ENCODE assay signal across 11 cellular contexts in genomic region chr4:23789765-23790164, GRCh38.
DNase-seq lines count a peak whose midpoint lies in the region; ATAC-seq and TF ChIP-seq lines count a peak whose summit lies in the region.
"Had no signal": no experiment of that assay in that cellular context is flagged by ENCODE, and none has a peak within 500 bp of the region (broad histone marks: within the 10 kb centered on the region; RNA-seq: fewer than 3 reads in every experiment).

No MANE protein-coding gene starts in this region.

- H3K4me1 ChIP-seq in PC-9 (replicated peaks; ENCODE audit: insufficient read depth) (no peaks in the 10 kb centered on the region; the same call in 1 of the 2 replicates), neuronal stem cell (ENCODE audit: control insufficient read depth in 2 of 2, insufficient read depth in 1 of 2, low read depth in 1 of 2, low read length in 2 of 2) (no peaks in the 10 kb centered on the region)
- H3K4me1 ChIP-seq: colonic mucosa had no signal

- no peak overlapping the region for H2BK15ac ChIP-seq in neuronal stem cell (ENCODE audit: low read length)

- 0 out of 2 replicates have a peak overlapping the region, but pooled peaks have one; percentile 16 for H3K4me2 ChIP-seq in PC-9
- no peak overlapping the region for H3K4me2 ChIP-seq in neuronal stem cell (ENCODE audit: insufficient read depth, low read length, poor library complexity, severe bottlenecking)

- H3K4me3 ChIP-seq in AG09309 (ENCODE audit: control insufficient read depth, low read depth, low read length) (no peak overlapping the region), PC-9 (no peak overlapping the region), neuronal stem cell (ENCODE audit: low read length in 2 of 2) (no peak overlapping the region)
- H3K4me3 ChIP-seq: colonic mucosa had no signal

- POLR2A ChIA-PET in PC-9 (lab: Charles Lee; ENCODE audit: unreplicated experiment), result no interaction called here

- H4K8ac ChIP-seq in neuronal stem cell (ENCODE audit: low read depth, low read length), result no peak overlapping the region

- intact Hi-C loops in PC-9 (cut with micrococcal nuclease; ENCODE audit: unreplicated experiment), result no loop called here
- intact Hi-C loops in Right ventricle myocardium inferior (cut with DNase I), result no loop called here

- no peak overlapping the region for H3K18ac ChIP-seq in neuronal stem cell (ENCODE audit: low read length)

- H3K79me1 ChIP-seq in neuronal stem cell (ENCODE audit: low read depth, low read length), result no peaks in the 10 kb centered on the region

- no peaks in the 10 kb centered on the region for H3K27me3 ChIP-seq in PC-9 (ENCODE audit: insufficient read depth, low read depth)
- H3K27me3 ChIP-seq in neuronal stem cell (ENCODE audit: control insufficient read depth in 3 of 3, insufficient read depth in 3 of 3, low read depth in 1 of 3, low read length in 3 of 3), result no peaks in the 10 kb centered on the region
- H3K27me3 ChIP-seq: colonic mucosa had no signal

- H3K9ac ChIP-seq in neuronal stem cell (ENCODE audit: low read depth, low read length, poor library complexity), result no peak overlapping the region

- no peak for TF ChIP-seq CTCF in AG09309 (IDR thresholded peaks at IDR 0.05; ENCODE audit: control insufficient read depth, insufficient read depth, low read depth, low read length, missing control alignments)
- no peak for TF ChIP-seq CTCF in PC-9 (conservative IDR thresholded peaks at IDR 0.05)

- no peak overlapping the region for H3K23ac ChIP-seq in neuronal stem cell (ENCODE audit: low read depth, low read length, poor library complexity)

- CTCF ChIA-PET in PC-9 (lab: Charles Lee), result no interaction called here

- no TSS peak for BruUV-seq in PC-9 (replicated peaks; lab: Mats Ljungman, UMichigan)

- H3F3A ChIP-seq in PC-9 (ENCODE audit: insufficient read depth, low read depth), result no peaks in the 10 kb centered on the region

- H3K9me3 ChIP-seq in PC-9 (ENCODE audit: insufficient read depth, low read depth) (no peaks in the 10 kb centered on the region), neuronal stem cell (replicated peaks in 1 of 2; ENCODE audit: control insufficient read depth in 2 of 2, insufficient read depth in 1 of 2, low read depth in 1 of 2, low read length in 2 of 2) (no peaks in the 10 kb centered on the region)
- H3K9me3 ChIP-seq: colonic mucosa had no signal

- no peaks in the 10 kb centered on the region for H3K79me2 ChIP-seq in PC-9 (ENCODE audit: low read depth)

- peak; percentile 1 for DNase-seq in AG09309 (ENCODE audit: low read depth)
- DNase-seq in PC-9, result peak; percentile 35 to 47
- peak; percentile 62 for DNase-seq in Right ventricle myocardium inferior (ENCODE audit: missing footprints)
- DNase-seq in neuronal stem cell (ENCODE audit: low spot score), result no peak
- no peak for DNase-seq in DMS53 treated with DMSO at 0.1 percent for 48 hours (lab: John Stamatoyannopoulos, UW; ENCODE audit: unreplicated experiment)
- DNase-seq in GM19238 (ENCODE audit: insufficient read length, low spot score), result no peak
- DNase-seq: colonic mucosa, NCI-H2081, WERI-Rb-1 had no signal

- H3K36me3 ChIP-seq in PC-9 (ENCODE audit: low read depth) (no peaks in the 10 kb centered on the region), neuronal stem cell (replicated peaks in 1 of 2; ENCODE audit: control insufficient read depth in 2 of 2, insufficient read depth in 2 of 2, low read length in 2 of 2) (no peaks in the 10 kb centered on the region)
- H3K36me3 ChIP-seq: colonic mucosa, WERI-Rb-1 had no signal

- no peak overlapping the region for H3K14ac ChIP-seq in neuronal stem cell (ENCODE audit: low read length)

- H4K91ac ChIP-seq in neuronal stem cell (ENCODE audit: low read depth, low read length, poor library complexity), result no peak overlapping the region

- H3K27ac ChIP-seq in PC-9 (peak overlapping the region; percentile 63; the same call in 1 of the 2 replicates), neuronal stem cell (replicated peaks; ENCODE audit: low read length) (no peak overlapping the region)
- H3K27ac ChIP-seq: colonic mucosa, WERI-Rb-1 had no signal

- WGBS in neuronal stem cell (ENCODE audit: extremely low coverage in 2 of 2, insufficient read length in 2 of 2, insufficient replicate concordance in 1 of 2), 2 donors, result no CpG with 5 or more reads among the region's 5 CpGs

- no peaks in the 10 kb centered on the region for H3K9me2 ChIP-seq in PC-9 (ENCODE audit: insufficient read depth)

- H2BK12ac ChIP-seq in neuronal stem cell (ENCODE audit: low read length), result no peak overlapping the region

- H2AK5ac ChIP-seq in neuronal stem cell (ENCODE audit: low read depth, low read length), result no peak overlapping the region

- no peak overlapping the region for H3K4ac ChIP-seq in neuronal stem cell (ENCODE audit: low read length)

- peak; percentile 65 for ATAC-seq in Right ventricle myocardium inferior
- no peak for ATAC-seq in HG03135 (IDR thresholded peaks at IDR 0.05; ENCODE audit: unreplicated experiment)
- ATAC-seq in GM18519 (IDR thresholded peaks at IDR 0.05; ENCODE audit: low FRiP score, unreplicated experiment), result no peak

- no peaks in the 10 kb centered on the region for H4K20me1 ChIP-seq in PC-9 (ENCODE audit: insufficient read depth)

- H2AFZ ChIP-seq in PC-9 (no peak overlapping the region), neuronal stem cell (ENCODE audit: low read length) (peak overlapping the region; percentile 55)

- H2BK5ac ChIP-seq in neuronal stem cell (ENCODE audit: low read length), result no peak overlapping the region

- no peak overlapping the region for H2BK120ac ChIP-seq in neuronal stem cell (ENCODE audit: low read depth, low read length)

Comparison
In these comparisons a context has a peak if more than half of its experiments do, and no peak if none do; other contexts are left out.
1. DNase-seq: peak in AG09309 (single experiment), PC-9 (2 of 2) and Right ventricle myocardium inferior (single experiment); none in neuronal stem cell (single experiment), DMS53 treated with DMSO at 0.1 percent for 48 hours (single experiment) and GM19238 (single experiment).